In genomic region chrX:131262738-131263679, GRCh38 we compare ENCODE assay signal across 8 cellular contexts. TPM values are rescaled to one million over a fixed set of nuclear protein-coding genes. Genes with fewer than 3 reads are reported as not detected.
DNase-seq lines count a peak whose midpoint lies in the region; ATAC-seq and TF ChIP-seq lines count a peak whose summit lies in the region.

No MANE protein-coding gene starts in this region.

- no peaks in the 10 kb centered on the region for H3K79me2 ChIP-seq in Karpas-422 (ENCODE audit: low read length)

- no peaks in the 10 kb centered on the region for H3K9me2 ChIP-seq in Karpas-422 (replicated peaks; ENCODE audit: insufficient read depth, low read length)

- H4K20me1 ChIP-seq in Karpas-422 (ENCODE audit: insufficient read depth, low read depth, low read length), result no peaks in the 10 kb centered on the region

- H3K9me3 Mint-ChIP-seq in osteocyte (ENCODE audit: unreplicated experiment), result no peaks in the 10 kb centered on the region
- no peaks in the 10 kb centered on the region for H3K9me3 Mint-ChIP-seq in natural killer cell treated with Interleukin-12 subunit alpha and Interleukin-12 subunit beta and Interleukin-15 and Interleukin-18, amount 100 ng/mL, for 72 hours

- ATAC-seq in natural killer cell treated with Interleukin-12 subunit alpha and Interleukin-12 subunit beta and Interleukin-15 and Interleukin-18, amount 100 ng/mL, for 72 hours, result no peak
- ATAC-seq in HG03378 (IDR thresholded peaks at IDR 0.05; ENCODE audit: unreplicated experiment), result no peak

- H3K27ac Mint-ChIP-seq in osteocyte (ENCODE audit: unreplicated experiment), result no peak overlapping the region
- no peak overlapping the region for H3K27ac Mint-ChIP-seq in natural killer cell treated with Interleukin-12 subunit alpha and Interleukin-12 subunit beta and Interleukin-15 and Interleukin-18, amount 100 ng/mL, for 72 hours

- H3K4me1 ChIP-seq in Karpas-422 (ENCODE audit: low read length), result no peaks in the 10 kb centered on the region

- H3K4me3 Mint-ChIP-seq in osteocyte (ENCODE audit: unreplicated experiment), result no peak overlapping the region
- H3K4me3 Mint-ChIP-seq in natural killer cell treated with Interleukin-12 subunit alpha and Interleukin-12 subunit beta and Interleukin-15 and Interleukin-18, amount 100 ng/mL, for 72 hours, result no peak overlapping the region

- peak; percentile 4 for DNase-seq in NCI-H1105 treated with DMSO at 0.1 percent for 48 hours (lab: John Stamatoyannopoulos, UW)
- DNase-seq in NCI-H1105 (lab: John Stamatoyannopoulos, UW), result no peak
- peak; percentile 82 for DNase-seq in Karpas-422
- peak; percentile 56 to 57 for DNase-seq in activated T-cell treated with anti-CD3 and anti-CD28 coated beads, Interleukin-2, amount 50 U/mL, for 48 hours
- DNase-seq in osteocyte (ENCODE audit: extremely low spot score, unreplicated experiment), result no peak
- DNase-seq in NK-92 treated with Interleukin-12 subunit alpha and Interleukin-12 subunit beta, amount 100 ng/mL, for 24 hours (lab: John Stamatoyannopoulos, UW), result no peak
- no peak for DNase-seq in natural killer cell treated with Interleukin-12 subunit alpha and Interleukin-12 subunit beta and Interleukin-15 and Interleukin-18, amount 100 ng/mL, for 72 hours (ENCODE audit: low spot score)

- H3K27ac ChIP-seq in Karpas-422 (ENCODE audit: low read length), result no peak overlapping the region

- no peak overlapping the region for H3K4me3 ChIP-seq in Karpas-422 (ENCODE audit: low read length)

- H3K9me3 ChIP-seq in Karpas-422 (ENCODE audit: low read length), result no peaks in the 10 kb centered on the region

- no peak overlapping the region for H3K9ac ChIP-seq in Karpas-422 (ENCODE audit: low read length)

- no peak overlapping the region for H2AFZ ChIP-seq in Karpas-422 (ENCODE audit: low read length)

- no peaks in the 10 kb centered on the region for H3K27me3 ChIP-seq in Karpas-422 (ENCODE audit: low read length)

- H3K4me1 Mint-ChIP-seq in osteocyte (ENCODE audit: unreplicated experiment), result no peaks in the 10 kb centered on the region
- no peaks in the 10 kb centered on the region for H3K4me1 Mint-ChIP-seq in natural killer cell treated with Interleukin-12 subunit alpha and Interleukin-12 subunit beta and Interleukin-15 and Interleukin-18, amount 100 ng/mL, for 72 hours (ENCODE audit: low read depth in 2 of 2)

- H3K27me3 Mint-ChIP-seq in osteocyte (ENCODE audit: unreplicated experiment), result peaks cover 10% of the 10 kb centered on the region
- H3K27me3 Mint-ChIP-seq in natural killer cell treated with Interleukin-12 subunit alpha and Interleukin-12 subunit beta and Interleukin-15 and Interleukin-18, amount 100 ng/mL, for 72 hours, result peaks cover 0 to 32% of the 10 kb centered on the region in 2 donors

- TF ChIP-seq CTCF in osteocyte (IDR thresholded peaks at IDR 0.05), result peak; percentile 37

- H3K4me2 ChIP-seq in Karpas-422 (ENCODE audit: low read depth, low read length, poor library complexity, severe bottlenecking), result no peak overlapping the region

- H3K36me3 Mint-ChIP-seq in osteocyte (ENCODE audit: unreplicated experiment), result no peaks in the 10 kb centered on the region
- no peaks in the 10 kb centered on the region for H3K36me3 Mint-ChIP-seq in natural killer cell treated with Interleukin-12 subunit alpha and Interleukin-12 subunit beta and Interleukin-15 and Interleukin-18, amount 100 ng/mL, for 72 hours

- H3K36me3 ChIP-seq in Karpas-422 (ENCODE audit: insufficient read depth, low read length), result no peaks in the 10 kb centered on the region

RNA-seq across cellular contexts. Expression of gene IGSF1, which starts 26.1 kb away (rescaled TPM):
- not detected in 2 replicates for total RNA-seq in Karpas-422 (2014; rRNA removed; shearing (Covaris generic); ENCODE audit: low replicate concordance)
- 2.9 and 3.1 TPM in 2 replicates for total RNA-seq in osteocyte
- not detected for total RNA-seq in natural killer cell treated with Interleukin-12 subunit alpha and Interleukin-12 subunit beta and Interleukin-15 and Interleukin-18, amount 100 ng/mL, for 72 hours

Comparison
In these comparisons a context has a peak if more than half of its experiments do, and no peak if none do; other contexts are left out.
1. DNase-seq: peak in NCI-H1105 treated with DMSO at 0.1 percent for 48 hours (single experiment), Karpas-422 (single experiment) and activated T-cell treated with anti-CD3 and anti-CD28 coated beads, Interleukin-2, amount 50 U/mL, for 48 hours (2 of 2); none in NCI-H1105 (single experiment), osteocyte (single experiment), NK-92 treated with Interleukin-12 subunit alpha and Interleukin-12 subunit beta, amount 100 ng/mL, for 24 hours (single experiment) and natural killer cell treated with Interleukin-12 subunit alpha and Interleukin-12 subunit beta and Interleukin-15 and Interleukin-18, amount 100 ng/mL, for 72 hours (single experiment).